ENCODE assay signal across 8 cellular contexts in the genomic region with DNA sequence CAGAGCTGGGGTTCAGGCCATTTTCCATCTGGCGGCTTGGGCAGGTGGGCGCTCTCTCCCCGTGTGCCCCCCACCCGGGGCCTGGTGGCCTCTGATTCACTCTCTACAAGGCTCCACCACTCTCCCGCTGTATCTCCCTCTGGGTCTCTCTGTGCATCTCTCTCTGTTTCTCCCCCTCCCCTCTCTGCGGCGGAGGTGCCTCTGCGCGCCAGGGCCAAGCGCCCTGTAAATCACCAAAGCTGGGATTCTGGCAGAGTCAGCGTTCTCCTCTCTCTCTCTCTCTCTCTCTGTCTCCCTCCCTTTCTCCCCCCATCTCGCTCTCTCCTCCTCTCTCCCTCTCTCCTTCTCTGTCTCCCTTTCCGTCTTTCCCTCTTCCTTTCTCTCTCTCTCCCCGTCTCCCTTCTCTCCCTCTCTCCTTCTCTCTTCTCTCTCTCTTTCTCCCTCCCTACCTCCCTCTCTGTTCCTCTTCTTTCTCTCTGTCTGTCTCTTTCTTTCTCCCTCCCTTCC. TPM values are rescaled to one million over a fixed set of nuclear protein-coding genes. Genes with fewer than 3 reads are reported as not detected.
DNase-seq lines count a peak whose midpoint lies in the region; ATAC-seq and TF ChIP-seq lines count a peak whose summit lies in the region.

No MANE protein-coding gene starts in this region.

- ATAC-seq in GM18511 (IDR thresholded peaks at IDR 0.05; ENCODE audit: unreplicated experiment) (no peak), HG03025 (IDR thresholded peaks at IDR 0.05; ENCODE audit: low FRiP score, unreplicated experiment) (no peak)

- H3K36me3 ChIP-seq in ascending aorta (no peaks in the 10 kb centered on the region), iPS-20b (ENCODE audit: insufficient read depth, low read depth, low read length) (no peaks in the 10 kb centered on the region), smooth muscle cell (ENCODE audit: low read depth) (no peaks in the 10 kb centered on the region)

- WGBS in smooth muscle cell (ENCODE audit: low lambda C conversion rate) = 32% methylated on average over 11 of the region's 14 CpGs

- H3K4me1 ChIP-seq in ascending aorta (peaks cover 23 to 32% of the 10 kb centered on the region in 2 donors), iPS-20b (ENCODE audit: insufficient read depth, low read length) (no peaks in the 10 kb centered on the region), smooth muscle cell (ENCODE audit: low read depth) (peaks cover 15% of the 10 kb centered on the region)

- peaks cover 14% of the 10 kb centered on the region for H3K79me2 ChIP-seq in smooth muscle cell (ENCODE audit: low read depth)

- H3K27me3 ChIP-seq in ascending aorta (no peaks in the 10 kb centered on the region), iPS-20b (ENCODE audit: insufficient read depth, low read length) (peaks cover 98% of the 10 kb centered on the region), smooth muscle cell (ENCODE audit: low read depth) (peaks cover 21% of the 10 kb centered on the region)

- no peak overlapping the region for H2AFZ ChIP-seq in smooth muscle cell (ENCODE audit: low read depth)

- H3K9ac ChIP-seq in iPS-20b (ENCODE audit: low read depth, low read length) = no peak overlapping the region
- H3K9ac ChIP-seq in smooth muscle cell (ENCODE audit: low read depth) = no peak overlapping the region

- DNase-seq in ascending aorta (ENCODE audit: low spot score in 2 of 2) (no peak), smooth muscle cell (lab: John Stamatoyannopoulos, UW; ENCODE audit: unreplicated experiment) (no peak)
- DNase-seq in activated CD8-positive, alpha-beta memory T cell treated with anti-CD3 and anti-CD28 coated beads, Interleukin-2, amount 50 U/mL, for 48 hours = no peak
- no peak for DNase-seq in stimulated activated naive CD4-positive, alpha-beta T cell (lab: John Stamatoyannopoulos, UW)

- peak overlapping the region; percentile 100 for H3K27ac ChIP-seq in ascending aorta
- H3K27ac ChIP-seq in iPS-20b (ENCODE audit: low read length) = no peak overlapping the region
- H3K27ac ChIP-seq in smooth muscle cell (ENCODE audit: low read depth) = no peak overlapping the region

- H3F3A ChIP-seq in smooth muscle cell (ENCODE audit: low read depth) = peaks cover under 1% of the 10 kb centered on the region

- intact Hi-C loops in ascending aorta (cut with DNase I) = no loop called here

- H4K20me1 ChIP-seq in smooth muscle cell (ENCODE audit: low read depth) = peaks cover 58% of the 10 kb centered on the region

- no peaks in the 10 kb centered on the region for H3K9me3 ChIP-seq in ascending aorta
- no peaks in the 10 kb centered on the region for H3K9me3 ChIP-seq in iPS-20b (ENCODE audit: insufficient read depth, low read depth, low read length)
- H3K9me3 ChIP-seq in smooth muscle cell (replicated peaks; ENCODE audit: low read depth) = no peaks in the 10 kb centered on the region

- H3K4me2 ChIP-seq in smooth muscle cell = peak overlapping the region; percentile 82

- TF ChIP-seq CTCF in GM12875 (IDR thresholded peaks at IDR 0.05; ENCODE audit: borderline replicate concordance, insufficient read depth, low read depth, low read length) (no peak), ascending aorta (IDR thresholded peaks at IDR 0.05) (no peak), smooth muscle cell (IDR thresholded peaks at IDR 0.05; ENCODE audit: borderline replicate concordance, insufficient read depth, poor library complexity, severe bottlenecking) (no peak)

- peak overlapping the region; percentile 78 for H3K4me3 ChIP-seq in GM12875 (ENCODE audit: low read depth, low read length)
- H3K4me3 ChIP-seq in ascending aorta = peak overlapping the region; percentile 99
- H3K4me3 ChIP-seq in iPS-20b (ENCODE audit: low read length) = peak overlapping the region; percentile 38
- peak overlapping the region; percentile 46 for H3K4me3 ChIP-seq in smooth muscle cell

RNA-seq across cellular contexts. Expression of a gene that starts 3.9 kb away (rescaled TPM):
- total RNA-seq in ascending aorta (194 TPM), smooth muscle cell (7.9 and 8.6 TPM in 2 replicates)
- 33.2 and 36.2 TPM in 2 replicates for polyA plus RNA-seq in smooth muscle cell

Comparison
In these comparisons a context has a peak if more than half of its experiments do, and no peak if none do; other contexts are left out.
1. H3K4me3 ChIP-seq: peak in every context shown above with its lines; median percentile 99 in ascending aorta; 78 in GM12875; 46 in smooth muscle cell; 38 in iPS-20b.
2. H3K27ac ChIP-seq: peak in ascending aorta (2 of 2); none in iPS-20b (single experiment) and smooth muscle cell (single experiment).
3. RNA of a gene that starts 3.9 kb away (total RNA-seq): 194 TPM in ascending aorta (single experiment); 7.9 to 8.6 TPM in smooth muscle cell; every median in the first group is over 10 times any median in the second.